14 cellular contexts compared by ENCODE assay signal in genomic region chr2:210626849-210627248, GRCh38.
DNase-seq lines count a peak whose midpoint lies in the region; ATAC-seq and TF ChIP-seq lines count a peak whose summit lies in the region.
"Had no signal": no experiment of that assay in that cellular context is flagged by ENCODE, and none has a peak within 500 bp of the region (broad histone marks: within the 10 kb centered on the region; RNA-seq: fewer than 3 reads in every experiment).

No MANE protein-coding gene starts in this region.

- no peaks in the 10 kb centered on the region for H3K36me3 ChIP-seq in mesenchymal stem cell (ENCODE audit: control insufficient read depth in 1 of 2, insufficient read depth in 2 of 2, low read depth in 1 of 2, low read length in 2 of 2)
- H3K36me3 ChIP-seq: neutrophil had no signal

- peak overlapping the region; percentile 34 for H3K9ac ChIP-seq in mesenchymal stem cell (ENCODE audit: low read length)

- H2AFZ ChIP-seq in mesenchymal stem cell (ENCODE audit: low read depth, low read length): no peak overlapping the region

- CTCF ChIA-PET in activated CD8-positive, alpha-beta memory T cell treated with anti-CD3 and anti-CD28 coated beads, Interleukin-2, amount 10 ng/mL, durations not matched to agents 7 days and 5 days (lab: Charles Lee): no interaction called here
- CTCF ChIA-PET in activated CD8-positive, alpha-beta T cell treated with anti-CD3 and anti-CD28 coated beads, Interleukin-2, amount 10 ng/mL, durations not matched to agents 7 days and 5 days (lab: Charles Lee): no interaction called here

- H3K27ac ChIP-seq in mesenchymal stem cell (ENCODE audit: low read length, poor library complexity, severe bottlenecking): peak overlapping the region; percentile 71
- H3K27ac ChIP-seq: neutrophil had no signal

- no peak overlapping the region for H3K4me3 ChIP-seq in GM12865 (ENCODE audit: low read depth, low read length)
- no peak overlapping the region for H3K4me3 ChIP-seq in mesenchymal stem cell (ENCODE audit: insufficient read depth in 1 of 2, low read depth in 1 of 2, low read length in 2 of 2)

- no peak overlapping the region for H3K27ac Mint-ChIP-seq in activated CD8-positive, alpha-beta memory T cell treated with anti-CD3 and anti-CD28 coated beads, Interleukin-2, amount 10 ng/mL, durations not matched to agents 7 days and 5 days
- H3K27ac Mint-ChIP-seq in activated CD8-positive, alpha-beta T cell treated with anti-CD3 and anti-CD28 coated beads, Interleukin-2, amount 10 ng/mL, durations not matched to agents 7 days and 5 days: no peak overlapping the region
- H3K27ac Mint-ChIP-seq: CD4-positive, alpha-beta T cell; IgD-negative memory B cell had no signal

- H2BK12ac ChIP-seq in mesenchymal stem cell (ENCODE audit: low read length in 2 of 2): no peak overlapping the region

- H3K9me3 Mint-ChIP-seq in activated CD8-positive, alpha-beta memory T cell treated with anti-CD3 and anti-CD28 coated beads, Interleukin-2, amount 10 ng/mL, durations not matched to agents 7 days and 5 days (ENCODE audit: low read depth): no peaks in the 10 kb centered on the region
- no peaks in the 10 kb centered on the region for H3K9me3 Mint-ChIP-seq in activated CD8-positive, alpha-beta T cell treated with anti-CD3 and anti-CD28 coated beads, Interleukin-2, amount 10 ng/mL, durations not matched to agents 7 days and 5 days (ENCODE audit: insufficient read depth)
- H3K9me3 Mint-ChIP-seq: CD4-positive, alpha-beta T cell; IgD-negative memory B cell had no signal

- H3K79me1 ChIP-seq in mesenchymal stem cell (replicated peaks; ENCODE audit: low read length, poor library complexity, severe bottlenecking): no peaks in the 10 kb centered on the region

- no peak overlapping the region for H3K14ac ChIP-seq in mesenchymal stem cell (ENCODE audit: low read length in 2 of 2)

- H4K8ac ChIP-seq in mesenchymal stem cell (ENCODE audit: low read length): no peak overlapping the region

- no peaks in the 10 kb centered on the region for H3K4me1 Mint-ChIP-seq in activated CD8-positive, alpha-beta memory T cell treated with anti-CD3 and anti-CD28 coated beads, Interleukin-2, amount 10 ng/mL, durations not matched to agents 7 days and 5 days
- no peaks in the 10 kb centered on the region for H3K4me1 Mint-ChIP-seq in activated CD8-positive, alpha-beta T cell treated with anti-CD3 and anti-CD28 coated beads, Interleukin-2, amount 10 ng/mL, durations not matched to agents 7 days and 5 days (ENCODE audit: low read depth)
- H3K4me1 Mint-ChIP-seq: IgD-negative memory B cell had no signal

- no peaks in the 10 kb centered on the region for H3K9me3 ChIP-seq in mesenchymal stem cell (ENCODE audit: control insufficient read depth, low read length)
- H3K9me3 ChIP-seq: neutrophil had no signal

- H2AK5ac ChIP-seq in mesenchymal stem cell (ENCODE audit: low read length, severe bottlenecking): no peak overlapping the region

- H3K4me2 ChIP-seq in mesenchymal stem cell (ENCODE audit: low read length, poor library complexity, severe bottlenecking): peak overlapping the region; percentile 63

- H4K91ac ChIP-seq in mesenchymal stem cell (ENCODE audit: low read length): no peak overlapping the region

- no peak overlapping the region for H2BK120ac ChIP-seq in mesenchymal stem cell (ENCODE audit: low read depth, low read length)

- 1% methylated on average over 3 of the region's 4 CpGs for WGBS in mesenchymal stem cell

- H3K23ac ChIP-seq in mesenchymal stem cell (ENCODE audit: low read length in 2 of 2): no peak overlapping the region

- POLR2A ChIA-PET in activated CD8-positive, alpha-beta T cell treated with anti-CD3 and anti-CD28 coated beads, Interleukin-2, amount 10 ng/mL, durations not matched to agents 7 days and 5 days (lab: Charles Lee): no interaction called here

- DNase-seq in GM12865 (ENCODE audit: low read depth) (peak; percentile 6), astrocyte of the hippocampus (ENCODE audit: low read depth, low spot score) (peak; percentile 32), mesenchymal stem cell (peak; percentile 43), midbrain (lab: John Stamatoyannopoulos, UW) (no peak), NCI-H2171 treated with DMSO at 0.1 percent for 48 hours (lab: John Stamatoyannopoulos, UW) (no peak)
- no peak for DNase-seq in activated CD8-positive, alpha-beta memory T cell treated with anti-CD3 and anti-CD28 coated beads, Interleukin-2, amount 10 ng/mL, durations not matched to agents 7 days and 5 days
- DNase-seq in activated CD8-positive, alpha-beta T cell treated with anti-CD3 and anti-CD28 coated beads, Interleukin-2, amount 10 ng/mL, durations not matched to agents 7 days and 5 days: no peak
- DNase-seq: CD4-positive, alpha-beta T cell; NCI-H2029 treated with DMSO at 0.1 percent for 48 hours; stimulated activated CD4-positive, alpha-beta T cell treated with anti-CD3 and anti-CD28 coated beads, Interleukin-15, amount 100 ng/mL, for 24 hours; T-helper 1 cell had no signal

- TF ChIP-seq CTCF in GM12865 (IDR thresholded peaks at IDR 0.05; ENCODE audit: insufficient read depth, low read depth, low read length, missing control alignments): no peak

- no peak overlapping the region for H2BK15ac ChIP-seq in mesenchymal stem cell (ENCODE audit: low read depth, poor library complexity, severe bottlenecking)

- no peak overlapping the region for H2BK5ac ChIP-seq in mesenchymal stem cell (ENCODE audit: low read depth, low read length, poor library complexity, severe bottlenecking)

- ATAC-seq in HG03469 (IDR thresholded peaks at IDR 0.05; ENCODE audit: unreplicated experiment): peak; percentile 53
- ATAC-seq in activated CD8-positive, alpha-beta memory T cell treated with anti-CD3 and anti-CD28 coated beads, Interleukin-2, amount 10 ng/mL, durations not matched to agents 7 days and 5 days: no peak
- no peak for ATAC-seq in activated CD8-positive, alpha-beta T cell treated with anti-CD3 and anti-CD28 coated beads, Interleukin-2, amount 10 ng/mL, durations not matched to agents 7 days and 5 days

- H3K4ac ChIP-seq in mesenchymal stem cell (ENCODE audit: low read depth in 1 of 2, low read length in 2 of 2): no peak overlapping the region

- H3K27me3 ChIP-seq in mesenchymal stem cell (ENCODE audit: control insufficient read depth in 1 of 2, insufficient read depth in 1 of 2, low read length in 2 of 2): no peaks in the 10 kb centered on the region
- H3K27me3 ChIP-seq: neutrophil had no signal

- H3K27me3 Mint-ChIP-seq in activated CD8-positive, alpha-beta memory T cell treated with anti-CD3 and anti-CD28 coated beads, Interleukin-2, amount 10 ng/mL, durations not matched to agents 7 days and 5 days: no peaks in the 10 kb centered on the region
- H3K27me3 Mint-ChIP-seq in activated CD8-positive, alpha-beta T cell treated with anti-CD3 and anti-CD28 coated beads, Interleukin-2, amount 10 ng/mL, durations not matched to agents 7 days and 5 days (ENCODE audit: low read depth): peaks cover 2% of the 10 kb centered on the region
- H3K27me3 Mint-ChIP-seq: CD4-positive, alpha-beta T cell; IgD-negative memory B cell had no signal

- H3K4me3 Mint-ChIP-seq in activated CD8-positive, alpha-beta memory T cell treated with anti-CD3 and anti-CD28 coated beads, Interleukin-2, amount 10 ng/mL, durations not matched to agents 7 days and 5 days: no peak overlapping the region
- H3K4me3 Mint-ChIP-seq in activated CD8-positive, alpha-beta T cell treated with anti-CD3 and anti-CD28 coated beads, Interleukin-2, amount 10 ng/mL, durations not matched to agents 7 days and 5 days: no peak overlapping the region
- H3K4me3 Mint-ChIP-seq: CD4-positive, alpha-beta T cell; IgD-negative memory B cell had no signal

- H3K36me3 Mint-ChIP-seq in activated CD8-positive, alpha-beta memory T cell treated with anti-CD3 and anti-CD28 coated beads, Interleukin-2, amount 10 ng/mL, durations not matched to agents 7 days and 5 days: no peaks in the 10 kb centered on the region
- H3K36me3 Mint-ChIP-seq in activated CD8-positive, alpha-beta T cell treated with anti-CD3 and anti-CD28 coated beads, Interleukin-2, amount 10 ng/mL, durations not matched to agents 7 days and 5 days (ENCODE audit: low read depth): no peaks in the 10 kb centered on the region
- H3K36me3 Mint-ChIP-seq: IgD-negative memory B cell had no signal

- H3K18ac ChIP-seq in mesenchymal stem cell (ENCODE audit: low read depth in 1 of 2, low read length in 2 of 2): no peak overlapping the region

- no peaks in the 10 kb centered on the region for H3K4me1 ChIP-seq in mesenchymal stem cell (ENCODE audit: control insufficient read depth, insufficient read depth, low read depth, low read length)

Comparison
In these comparisons a context has a peak if more than half of its experiments do, and no peak if none do; other contexts are left out.
1. DNase-seq: peak in GM12865 (single experiment), astrocyte of the hippocampus (single experiment) and mesenchymal stem cell (single experiment); none in midbrain (single experiment), NCI-H2171 treated with DMSO at 0.1 percent for 48 hours (single experiment), activated CD8-positive, alpha-beta memory T cell treated with anti-CD3 and anti-CD28 coated beads, Interleukin-2, amount 10 ng/mL, durations not matched to agents 7 days and 5 days (single experiment) and activated CD8-positive, alpha-beta T cell treated with anti-CD3 and anti-CD28 coated beads, Interleukin-2, amount 10 ng/mL, durations not matched to agents 7 days and 5 days (single experiment).